ENCODE assay signal across 26 cellular contexts in genomic region chr10:43645866-43646265, GRCh38.
"Had no signal": no experiment of that assay in that cellular context is flagged by ENCODE, and none has a peak within 500 bp of the region (broad histone marks: within the 10 kb centered on the region; RNA-seq: fewer than 3 reads in every experiment).

No MANE protein-coding gene starts in this region.

- DNase-seq: activated B cell treated with CpG ODN at 0.5 μM for 24 hours; activated CD4-positive, alpha-beta T cell treated with anti-CD3 and anti-CD28 coated beads for 36 hours; activated CD4-positive, alpha-beta T cell treated with anti-CD3 and anti-CD28 coated beads, Interleukin-2, amount 50 U/mL, for 4 hours; activated CD8-positive, alpha-beta memory T cell treated with anti-CD3 and anti-CD28 coated beads for 24 hours; activated CD8-positive, alpha-beta memory T cell treated with anti-CD3 and anti-CD28 coated beads, Interleukin-2, amount 50 U/mL, for 4 hours; activated naive CD4-positive, alpha-beta T cell treated with Interleukin-2 at 50 U/mL for 16 hours; activated T-cell treated with anti-CD3 and anti-CD28 coated beads, Interleukin-2, amount 50 U/mL, for 24 hours; anterior cingulate cortex; body of pancreas; caudate nucleus; dermis blood vessel endothelial cell; effector CD8-positive, alpha-beta T cell; hippocampal formation; kidney glomerular epithelial cell; left lung; occipital lobe; posterior cingulate gyrus; stimulated activated CD4-positive, alpha-beta T cell treated with anti-CD3 and anti-CD28 coated beads, Interleukin-2, amount 100 ng/mL, for 48 hours; stimulated activated CD8-positive, alpha-beta memory T cell treated with anti-CD3 and anti-CD28 coated beads, Interleukin-4, amount 100 ng/mL, for 48 hours; stimulated activated naive CD4-positive, alpha-beta T cell; SW 1271; T-helper 17 cell; upper lobe of right lung had no signal

- H3K4me3 Mint-ChIP-seq: activated CD4-positive, alpha-beta T cell treated with anti-CD3 and anti-CD28 coated beads for 36 hours; activated T-cell treated with anti-CD3 and anti-CD28 coated beads, Interleukin-2, amount 50 U/mL, for 24 hours; T-helper 17 cell had no signal

- H3K27ac Mint-ChIP-seq: activated B cell treated with CpG ODN at 0.5 μM for 24 hours; activated CD4-positive, alpha-beta T cell treated with anti-CD3 and anti-CD28 coated beads for 36 hours; activated T-cell treated with anti-CD3 and anti-CD28 coated beads, Interleukin-2, amount 50 U/mL, for 24 hours; activated T-helper 2 cell treated with anti-CD3 and anti-CD28 coated beads, Interferon-gamma antibody, Interleukin-2, Interleukin-4, amounts not matched to agents 10 μg/mL and 5 μg/mL and 100 μg/mL, durations not matched to agents 14 hours and 24 hours and 36 hours; mesothelial cell of epicardium; T-helper 17 cell had no signal

- ATAC-seq: activated CD4-positive, alpha-beta T cell treated with anti-CD3 and anti-CD28 coated beads for 36 hours; body of pancreas; esophagus mucosa; left lung; T-helper 17 cell; upper lobe of right lung had no signal

- H3K27me3 Mint-ChIP-seq: activated CD4-positive, alpha-beta T cell treated with anti-CD3 and anti-CD28 coated beads for 36 hours; activated T-cell treated with anti-CD3 and anti-CD28 coated beads, Interleukin-2, amount 50 U/mL, for 24 hours; T-helper 17 cell had no signal
